Comparison of ENCODE assay signal across 1 cellular context in genomic region chr4:143904431-143904830, GRCh38.
TF ChIP-seq lines count a peak whose summit lies in the region.
"Not testable (repeated sequence)": the region's sequence is repeated elsewhere in the genome, so short reads cannot be mapped to it uniquely, and the experiment has no call there.

No MANE protein-coding gene starts in this region.

TF ChIP-seq in K562, 482 proteins besides CTCF, POLR2A, EP300 and RAD21:
- 0 out of 2 replicates have a peak, but pooled peaks have one; percentile 12 for TF ChIP-seq C11orf30 (IDR thresholded peaks at IDR 0.05; ENCODE audit: low read depth)
- peak; percentile 68 to 72 for TF ChIP-seq MLLT1 (IDR thresholded peaks at IDR 0.05)
- 0 out of 2 replicates have a peak, but pooled peaks have one; percentile 18 for TF ChIP-seq ZBTB40 (IDR thresholded peaks at IDR 0.05)
- not testable (repeated sequence) for TF ChIP-seq ZBTB40 (CRISPR knock-in tag; IDR thresholded peaks at IDR 0.05)
- TF ChIP-seq GATAD2A (IDR thresholded peaks at IDR 0.05) = peak; percentile 75; the same call in 1 of the 2 replicates
- TF ChIP-seq ARID1B (IDR thresholded peaks at IDR 0.05) = 0 out of 2 replicates have a peak, but pooled peaks have one; percentile 7
- peak; percentile 29; the same call in 1 of the 2 replicates for TF ChIP-seq CHAMP1 (IDR thresholded peaks at IDR 0.05)
